ENCODE assay signal across 8 cellular contexts in genomic region chr1:154955039-154955717, GRCh38. TPM values are rescaled to one million over a fixed set of nuclear protein-coding genes. Genes with fewer than 3 reads are reported as not detected.
DNase-seq lines count a peak whose midpoint lies in the region; ATAC-seq and TF ChIP-seq lines count a peak whose summit lies in the region.

No MANE protein-coding gene starts in this region.

- no peak for TF ChIP-seq CTCF in GM12864 (IDR thresholded peaks at IDR 0.05; ENCODE audit: low read depth, low read length, missing control alignments)

- H3K4me1 Mint-ChIP-seq in naive thymus-derived CD8-positive, alpha-beta T cell: peaks cover 40 to 86% (median 67%) of the 10 kb centered on the region in 4 donors

- no peaks in the 10 kb centered on the region for H3K9me3 Mint-ChIP-seq in naive thymus-derived CD8-positive, alpha-beta T cell

- peak; percentile 46 for ATAC-seq in HG02970 (IDR thresholded peaks at IDR 0.05; ENCODE audit: low FRiP score, unreplicated experiment)
- ATAC-seq in naive thymus-derived CD8-positive, alpha-beta T cell: peak; percentile 80 to 83

- no peaks in the 10 kb centered on the region for H3K27me3 Mint-ChIP-seq in naive thymus-derived CD8-positive, alpha-beta T cell

- peak overlapping the region; percentile 95 to 100 (median 98) for H3K4me3 Mint-ChIP-seq in naive thymus-derived CD8-positive, alpha-beta T cell

- H3K4me3 ChIP-seq in GM12864 (ENCODE audit: low read depth, low read length): peak overlapping the region; percentile 74

- peak overlapping the region; percentile 97 to 100 (median 100) for H3K27ac Mint-ChIP-seq in naive thymus-derived CD8-positive, alpha-beta T cell

- DNase-seq in GM12864 (ENCODE audit: low read depth): no peak
- DNase-seq in NCI-H82 (lab: John Stamatoyannopoulos, UW): peak; percentile 92
- peak; percentile 80 for DNase-seq in activated T-cell treated with anti-CD3 and anti-CD28 coated beads for 1 hour (ENCODE audit: low read depth)
- DNase-seq in erythroblast (lab: John Stamatoyannopoulos, UW): peak; percentile 81 to 86
- peak; percentile 75 to 99 (median 94) for DNase-seq in naive thymus-derived CD8-positive, alpha-beta T cell
- peak; percentile 81 for DNase-seq in stimulated activated naive CD4-positive, alpha-beta T cell treated with Interleukin-2 at 50 U/mL for 16 hours (lab: John Stamatoyannopoulos, UW)
- no peak for DNase-seq in NOMO-1 treated with DMSO at 0.1 percent for 48 hours (lab: John Stamatoyannopoulos, UW; ENCODE audit: unreplicated experiment)

- no peak for TF ChIP-seq POLR2A in erythroblast (IDR thresholded peaks at IDR 0.05; ENCODE audit: low read length)

- POLR2A ChIA-PET in naive thymus-derived CD8-positive, alpha-beta T cell (lab: Charles Lee): interaction anchor here (0.7 to 7.9 kb wide), 21 partner anchors 12 to 964 kb away, joined by 3 to 87 read pairs (median 4); partner anchors contain the start of genes ADAM15, ADAR, CKS1B and EFNA4

- peaks cover 0 to 26% (median 8%) of the 10 kb centered on the region in 3 donors for H3K36me3 Mint-ChIP-seq in naive thymus-derived CD8-positive, alpha-beta T cell

RNA-seq across cellular contexts. Expression of gene PBXIP1, which starts 0.7 kb away (rescaled TPM):
- 100 to 1,000 TPM; 317 to 319 TPM for total RNA-seq in naive thymus-derived CD8-positive, alpha-beta T cell
- 100 to 1,000 TPM; 182 to 239 (median 183) TPM for polyA plus RNA-seq in naive thymus-derived CD8-positive, alpha-beta T cell

RNA-seq across cellular contexts. Expression of gene PYGO2, which starts 6.4 kb away (rescaled TPM):
- 10 to 100 TPM; 55.6 to 57.3 TPM for total RNA-seq in naive thymus-derived CD8-positive, alpha-beta T cell
- polyA plus RNA-seq in naive thymus-derived CD8-positive, alpha-beta T cell: 10 to 100 TPM; 21.5 to 50.8 (median 35.8) TPM

RNA-seq across cellular contexts. Expression of gene SHC1, which starts 15.4 kb away (rescaled TPM):
- total RNA-seq in naive thymus-derived CD8-positive, alpha-beta T cell: 10 to 100 TPM; 60.7 to 68.5 TPM
- polyA plus RNA-seq in naive thymus-derived CD8-positive, alpha-beta T cell: 10 to 100 TPM; 22.6 to 27.4 (median 24.4) TPM

RNA-seq across cellular contexts. Expression of gene PMVK, which starts 18.7 kb away (rescaled TPM):
- total RNA-seq in naive thymus-derived CD8-positive, alpha-beta T cell: 10 to 100 TPM; 11.7 to 13.5 TPM
- 10 to 100 TPM; 41.0 to 45.7 (median 45.1) TPM for polyA plus RNA-seq in naive thymus-derived CD8-positive, alpha-beta T cell

RNA-seq across cellular contexts. Expression of gene CKS1B, which starts 19.3 kb away (rescaled TPM):
- total RNA-seq in naive thymus-derived CD8-positive, alpha-beta T cell: 10 to 100 TPM; 11.1 to 11.7 TPM
- 10 to 100 TPM; 58.0 to 66.6 (median 63.0) TPM for polyA plus RNA-seq in naive thymus-derived CD8-positive, alpha-beta T cell

Comparison
In these comparisons a context has a peak if more than half of its experiments do, and no peak if none do; other contexts are left out.
1. DNase-seq: peak in NCI-H82 (single experiment), activated T-cell treated with anti-CD3 and anti-CD28 coated beads for 1 hour (single experiment), erythroblast (2 of 2), naive thymus-derived CD8-positive, alpha-beta T cell (10 of 10) and stimulated activated naive CD4-positive, alpha-beta T cell treated with Interleukin-2 at 50 U/mL for 16 hours (single experiment); none in GM12864 (single experiment) and NOMO-1 treated with DMSO at 0.1 percent for 48 hours (single experiment).